Comparison of ENCODE assay signal across 1 cellular context in genomic region chr1:227767401-227768396, GRCh38.
TF ChIP-seq lines count a peak whose summit lies in the region.

No MANE protein-coding gene starts in this region.

TF ChIP-seq in HepG2, 621 proteins besides CTCF, POLR2A, EP300 and RAD21:
- TF ChIP-seq MNT (IDR thresholded peaks at IDR 0.05) (peak; percentile 92), ZBTB14 (CRISPR knock-in tag; IDR thresholded peaks at IDR 0.05) (no peak)
TF ChIP-seq in HepG2: peak in this region for 1.
